8 cellular contexts compared by ENCODE assay signal in the genomic region with DNA sequence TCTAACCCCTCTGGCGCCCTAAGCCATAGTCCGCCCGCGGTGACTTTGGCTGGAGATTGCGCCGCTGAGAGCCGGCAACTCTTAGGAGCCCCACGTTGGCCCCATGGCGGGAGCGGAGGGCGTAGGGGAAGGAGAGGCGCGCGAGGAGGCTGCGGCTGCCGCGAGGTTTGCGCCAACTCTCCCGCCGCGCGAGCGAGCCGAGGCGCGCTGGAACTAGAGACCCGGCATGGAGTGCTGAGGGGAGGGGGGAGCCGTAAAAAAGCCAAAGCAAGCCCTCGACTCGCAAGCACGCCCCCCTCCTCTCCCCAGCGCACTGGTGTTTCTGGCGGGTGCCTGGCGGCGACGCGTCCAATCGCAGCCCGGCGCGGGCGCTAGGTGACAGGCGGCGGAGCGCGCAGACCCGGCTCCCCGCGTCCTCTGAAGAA. TPM values are rescaled to one million over a fixed set of nuclear protein-coding genes. Genes with fewer than 3 reads are reported as not detected.
DNase-seq lines count a peak whose midpoint lies in the region; ATAC-seq and TF ChIP-seq lines count a peak whose summit lies in the region.

SYT10 (minus strand) TSS at position 233 of the 425 bp plus-strand sequence. CDS start 297 bp downstream, outside the sequence.

- peak within 1 kb of the TSS; percentile 45 for H3K4me3 ChIP-seq in BJ (ENCODE audit: low read depth, low read length)
- peak within 1 kb of the TSS; percentile 75 for H3K4me3 ChIP-seq in coronary artery
- peak within 1 kb of the TSS; percentile 42 to 64 for H3K4me3 ChIP-seq in muscle layer of colon (ENCODE audit: low read depth in 1 of 2, low read length in 2 of 2)

- H3K27ac ChIP-seq in coronary artery: no peak within 1 kb of the TSS
- no peak within 1 kb of the TSS for H3K27ac ChIP-seq in muscle layer of colon (ENCODE audit: low read depth, low read length)

- no peaks in the 10 kb centered on the region for H3K9me3 ChIP-seq in muscle layer of colon (ENCODE audit: low read length)

- ATAC-seq in GM21619 (IDR thresholded peaks at IDR 0.05; ENCODE audit: unreplicated experiment) (no peak), HG03159 (IDR thresholded peaks at IDR 0.05; ENCODE audit: unreplicated experiment) (no peak), GM18868 (IDR thresholded peaks at IDR 0.05; ENCODE audit: unreplicated experiment) (no peak)

- CTCF ChIA-PET in BJ (lab: Yijun Ruan, JAX): no interaction called here

- H3K36me3 ChIP-seq in BJ (ENCODE audit: control insufficient read depth, insufficient read depth, low read length) (no peaks in the 10 kb centered on the region), muscle layer of colon (ENCODE audit: insufficient read depth, low read length) (no peaks in the 10 kb centered on the region)

- DNase-seq in BJ (ENCODE audit: low read depth) (no peak), LHCN-M2 (ENCODE audit: low read depth) (peak; percentile 11), coronary artery (ENCODE audit: low spot score) (no peak), GM19238 (ENCODE audit: insufficient read length, low spot score) (no peak)

- H3K27me3 ChIP-seq in BJ (ENCODE audit: control insufficient read depth, insufficient read depth, low read length) (peaks cover 9% of the 10 kb centered on the region), muscle layer of colon (ENCODE audit: control insufficient read depth in 1 of 2, insufficient read depth in 2 of 2, low read length in 2 of 2) (peaks cover 0 to 12% of the 10 kb centered on the region in 2 donors)

- POLR2A ChIA-PET in BJ (lab: Charles Lee): no interaction called here

- no peak within 1 kb of the TSS for H3K9ac ChIP-seq in muscle layer of colon (ENCODE audit: low read length)

- TF ChIP-seq CTCF in BJ (IDR thresholded peaks at IDR 0.05; ENCODE audit: insufficient read depth, low read depth, low read length) (no peak), coronary artery (IDR thresholded peaks at IDR 0.05) (no peak)

- no peaks in the 10 kb centered on the region for H3K4me1 ChIP-seq in muscle layer of colon (ENCODE audit: insufficient read depth, low read length)

RNA-seq across cellular contexts. Expression of gene SYT10, which starts in this region (rescaled TPM):
- not detected in 2 replicates for polyA plus RNA-seq in BJ (2011; rRNA removed)
- not detected in 2 replicates for polyA minus RNA-seq in BJ (2011; rRNA and poly(A)+ RNA removed)
- total RNA-seq in LHCN-M2 (2014; rRNA removed): not detected in 2 replicates
- polyA plus RNA-seq in LHCN-M2 (2012): not detected

Comparison
In these comparisons a context has a peak if more than half of its experiments do, and no peak if none do; other contexts are left out.
1. Peak in DNase-seq in LHCN-M2; RNA of the gene not detected or under 1 TPM.